Comparison of ENCODE assay signal across 13 cellular contexts in the genomic region with DNA sequence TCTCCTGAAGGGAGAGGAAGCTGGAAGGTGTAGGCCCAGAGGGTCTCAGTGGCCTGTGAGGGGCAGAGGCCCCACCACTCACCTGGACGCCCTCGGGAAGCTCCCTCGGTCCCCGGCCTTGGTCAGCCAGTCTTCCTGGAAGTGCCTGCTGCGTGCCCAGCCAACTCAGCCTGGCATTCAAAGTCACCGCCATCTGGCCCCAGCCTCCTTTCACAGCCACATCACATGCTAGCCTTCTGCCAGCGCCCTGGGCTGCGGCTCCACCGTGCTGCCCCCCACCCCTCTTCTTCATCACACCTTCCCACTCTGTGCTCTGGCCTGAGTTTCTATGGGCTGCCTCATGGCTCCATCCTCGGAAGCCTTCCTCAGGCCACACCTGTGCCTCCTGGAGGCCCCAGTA.
"Had no signal": no experiment of that assay in that cellular context is flagged by ENCODE, and none has a peak within 500 bp of the region (broad histone marks: within the 10 kb centered on the region; RNA-seq: fewer than 3 reads in every experiment).

No MANE protein-coding gene starts in this region.

- H3K27ac ChIP-seq: parathyroid adenoma, suprapubic skin had no signal

- H3K27me3 ChIP-seq: dorsolateral prefrontal cortex, suprapubic skin, upper lobe of left lung had no signal

- H3K4me3 Mint-ChIP-seq: activated B cell treated with CpG ODN at 0.5 μM for 24 hours; activated CD4-positive, alpha-beta T cell treated with anti-CD3 and anti-CD28 coated beads, Interleukin-2, amount 10 ng/mL, durations not matched to agents 24 days and 14 days; activated naive CD4-positive, alpha-beta T cell treated with anti-CD3 and anti-CD28 coated beads for 36 hours; activated T-helper 17 cell treated with anti-CD3 and anti-CD28 coated beads, Interleukin-2, amount 50 U/mL, for 72 hours; central memory CD8-positive, alpha-beta T cell had no signal

- ATAC-seq: activated T-helper 17 cell treated with anti-CD3 and anti-CD28 coated beads, Interleukin-2, amount 50 U/mL, for 72 hours had no signal

- H3K27me3 Mint-ChIP-seq: activated B cell treated with CpG ODN at 0.5 μM for 24 hours; activated CD4-positive, alpha-beta T cell treated with anti-CD3 and anti-CD28 coated beads, Interleukin-2, amount 10 ng/mL, durations not matched to agents 24 days and 14 days; activated T-helper 17 cell treated with anti-CD3 and anti-CD28 coated beads, Interleukin-2, amount 50 U/mL, for 72 hours; central memory CD8-positive, alpha-beta T cell had no signal

- H3K9ac ChIP-seq: parathyroid adenoma had no signal

- H3K36me3 Mint-ChIP-seq: naive B cell had no signal

- H3K4me3 ChIP-seq: dorsolateral prefrontal cortex, suprapubic skin, upper lobe of left lung had no signal

- H3K9me3 ChIP-seq: suprapubic skin, upper lobe of left lung had no signal

- DNase-seq: activated B cell treated with CpG ODN at 0.5 μM for 24 hours; activated CD4-positive, alpha-beta T cell treated with anti-CD3 and anti-CD28 coated beads, Interleukin-2, amount 10 ng/mL, durations not matched to agents 24 days and 14 days; activated CD8-positive, alpha-beta memory T cell treated with anti-CD3 and anti-CD28 coated beads for 24 hours; activated naive CD4-positive, alpha-beta T cell treated with anti-CD3 and anti-CD28 coated beads for 36 hours; naive B cell; stimulated activated naive CD4-positive, alpha-beta T cell; T-helper 2 cell had no signal

- H3K27ac Mint-ChIP-seq: activated B cell treated with CpG ODN at 0.5 μM for 24 hours; activated CD4-positive, alpha-beta T cell treated with anti-CD3 and anti-CD28 coated beads, Interleukin-2, amount 10 ng/mL, durations not matched to agents 24 days and 14 days; activated naive CD4-positive, alpha-beta T cell treated with anti-CD3 and anti-CD28 coated beads for 36 hours; activated T-helper 17 cell treated with anti-CD3 and anti-CD28 coated beads, Interleukin-2, amount 50 U/mL, for 72 hours had no signal

- H3K4me1 Mint-ChIP-seq: activated B cell treated with CpG ODN at 0.5 μM for 24 hours; activated CD4-positive, alpha-beta T cell treated with anti-CD3 and anti-CD28 coated beads, Interleukin-2, amount 10 ng/mL, durations not matched to agents 24 days and 14 days; central memory CD8-positive, alpha-beta T cell had no signal

- H3K9me3 Mint-ChIP-seq: activated B cell treated with CpG ODN at 0.5 μM for 24 hours; activated CD4-positive, alpha-beta T cell treated with anti-CD3 and anti-CD28 coated beads, Interleukin-2, amount 10 ng/mL, durations not matched to agents 24 days and 14 days; activated naive CD4-positive, alpha-beta T cell treated with anti-CD3 and anti-CD28 coated beads for 36 hours; activated T-helper 17 cell treated with anti-CD3 and anti-CD28 coated beads, Interleukin-2, amount 50 U/mL, for 72 hours; central memory CD8-positive, alpha-beta T cell; naive B cell had no signal

- H2AFZ ChIP-seq: parathyroid adenoma had no signal
